8 cellular contexts compared by ENCODE assay signal in genomic region chr1:23979387-23980005, GRCh38. TPM values are rescaled to one million over a fixed set of nuclear protein-coding genes. Genes with fewer than 3 reads are reported as not detected.
A peak's percentile ranks its signal among the peaks of the same experiment; 100 is the strongest.
DNase-seq lines count a peak whose midpoint lies in the region.

No MANE protein-coding gene starts in this region.

- H3K9me3 Mint-ChIP-seq in activated CD4-positive, alpha-beta T cell treated with anti-CD3 and anti-CD28 coated beads, Interleukin-2, amount 10 ng/mL, durations not matched to agents 7 days and 5 days = no peaks in the 10 kb centered on the region
- H3K9me3 Mint-ChIP-seq in activated T-helper 1 cell treated with anti-CD3 and anti-CD28 coated beads, Interleukin-12 subunit alpha, Interleukin-12 subunit beta, Interleukin-2, Interleukin-4 antibody, amounts not matched to agents 30 ng/mL and 10 ng/mL and 1 ng/mL, durations not matched to agents 14 hours and 24 hours and 36 hours = no peaks in the 10 kb centered on the region

- peak overlapping the region; percentile 88 for H3K4me3 Mint-ChIP-seq in activated CD4-positive, alpha-beta T cell treated with anti-CD3 and anti-CD28 coated beads, Interleukin-2, amount 10 ng/mL, durations not matched to agents 7 days and 5 days
- peak overlapping the region; percentile 97 for H3K4me3 Mint-ChIP-seq in activated T-helper 1 cell treated with anti-CD3 and anti-CD28 coated beads, Interleukin-12 subunit alpha, Interleukin-12 subunit beta, Interleukin-2, Interleukin-4 antibody, amounts not matched to agents 30 ng/mL and 10 ng/mL and 1 ng/mL, durations not matched to agents 14 hours and 24 hours and 36 hours

- no peak for DNase-seq in activated CD4-positive, alpha-beta T cell treated with anti-CD3 and anti-CD28 coated beads, Interleukin-2, amount 10 ng/mL, durations not matched to agents 7 days and 5 days
- no peak for DNase-seq in activated CD4-positive, alpha-beta T cell treated with anti-CD3 and anti-CD28 coated beads, Interleukin-2, amount 50 U/mL, for 4 hours
- DNase-seq in activated T-helper 1 cell treated with anti-CD3 and anti-CD28 coated beads, Interleukin-12 subunit alpha, Interleukin-12 subunit beta, Interleukin-2, Interleukin-4 antibody, amounts not matched to agents 30 ng/mL and 10 ng/mL and 1 ng/mL, durations not matched to agents 14 hours and 24 hours and 36 hours (ENCODE audit: low spot score) = no peak
- DNase-seq in iPS-NIHi11 (ENCODE audit: low spot score) (peak; percentile 67), substantia nigra (lab: John Stamatoyannopoulos, UW) (peak in 1 of 49 donors; percentile 83), NCI-H2227 (lab: John Stamatoyannopoulos, UW; ENCODE audit: unreplicated experiment) (no peak), H4 (ENCODE audit: low spot score) (no peak)
- DNase-seq in activated CD8-positive, alpha-beta memory T cell treated with anti-CD3 and anti-CD28 coated beads for 24 hours = no peak

- CTCF ChIA-PET in activated CD4-positive, alpha-beta T cell treated with anti-CD3 and anti-CD28 coated beads, Interleukin-2, amount 10 ng/mL, durations not matched to agents 7 days and 5 days (lab: Charles Lee) = interaction anchor here (1.8 kb wide), 2 partner anchors 18 to 20 kb away, joined by 4 to 9 read pairs; partner anchors contain the start of gene PNRC2

- peaks cover 45% of the 10 kb centered on the region for H3K36me3 Mint-ChIP-seq in activated CD4-positive, alpha-beta T cell treated with anti-CD3 and anti-CD28 coated beads, Interleukin-2, amount 10 ng/mL, durations not matched to agents 7 days and 5 days (ENCODE audit: low read depth)
- peaks cover 38% of the 10 kb centered on the region for H3K36me3 Mint-ChIP-seq in activated T-helper 1 cell treated with anti-CD3 and anti-CD28 coated beads, Interleukin-12 subunit alpha, Interleukin-12 subunit beta, Interleukin-2, Interleukin-4 antibody, amounts not matched to agents 30 ng/mL and 10 ng/mL and 1 ng/mL, durations not matched to agents 14 hours and 24 hours and 36 hours (ENCODE audit: low read depth)

- POLR2A ChIA-PET in activated CD4-positive, alpha-beta T cell treated with anti-CD3 and anti-CD28 coated beads, Interleukin-2, amount 10 ng/mL, durations not matched to agents 7 days and 5 days (lab: Charles Lee) = no interaction called here

- H3K4me1 Mint-ChIP-seq in activated CD4-positive, alpha-beta T cell treated with anti-CD3 and anti-CD28 coated beads, Interleukin-2, amount 10 ng/mL, durations not matched to agents 7 days and 5 days = peaks cover 50% of the 10 kb centered on the region
- H3K4me1 Mint-ChIP-seq in activated T-helper 1 cell treated with anti-CD3 and anti-CD28 coated beads, Interleukin-12 subunit alpha, Interleukin-12 subunit beta, Interleukin-2, Interleukin-4 antibody, amounts not matched to agents 30 ng/mL and 10 ng/mL and 1 ng/mL, durations not matched to agents 14 hours and 24 hours and 36 hours (ENCODE audit: low read depth) = peaks cover 53% of the 10 kb centered on the region

- intact Hi-C loops in activated T-helper 1 cell treated with anti-CD3 and anti-CD28 coated beads, Interleukin-12 subunit alpha, Interleukin-12 subunit beta, Interleukin-2, Interleukin-4 antibody, amounts not matched to agents 30 ng/mL and 10 ng/mL and 1 ng/mL, durations not matched to agents 14 hours and 24 hours and 36 hours (cut with micrococcal nuclease) = loop anchor here (1.0 to 10.0 kb wide), 5 partner anchors 20 to 1525 kb away; partner anchors contain the start of genes NIPAL3, PNRC2, RPL11 and SRRM1

- peak overlapping the region; percentile 92 for H3K27ac ChIP-seq in substantia nigra (ENCODE audit: low read depth, low read length, poor library complexity, severe bottlenecking)

- no peaks in the 10 kb centered on the region for H3K27me3 Mint-ChIP-seq in activated CD4-positive, alpha-beta T cell treated with anti-CD3 and anti-CD28 coated beads, Interleukin-2, amount 10 ng/mL, durations not matched to agents 7 days and 5 days
- H3K27me3 Mint-ChIP-seq in activated T-helper 1 cell treated with anti-CD3 and anti-CD28 coated beads, Interleukin-12 subunit alpha, Interleukin-12 subunit beta, Interleukin-2, Interleukin-4 antibody, amounts not matched to agents 30 ng/mL and 10 ng/mL and 1 ng/mL, durations not matched to agents 14 hours and 24 hours and 36 hours (ENCODE audit: insufficient read depth) = no peaks in the 10 kb centered on the region

- peak overlapping the region; percentile 94 for H3K27ac Mint-ChIP-seq in activated CD4-positive, alpha-beta T cell treated with anti-CD3 and anti-CD28 coated beads, Interleukin-2, amount 10 ng/mL, durations not matched to agents 7 days and 5 days
- H3K27ac Mint-ChIP-seq in activated T-helper 1 cell treated with anti-CD3 and anti-CD28 coated beads, Interleukin-12 subunit alpha, Interleukin-12 subunit beta, Interleukin-2, Interleukin-4 antibody, amounts not matched to agents 30 ng/mL and 10 ng/mL and 1 ng/mL, durations not matched to agents 14 hours and 24 hours and 36 hours = peak overlapping the region; percentile 92

RNA-seq across cellular contexts. Expression of gene SRSF10, which starts 0.6 kb away (rescaled TPM):
- 100 to 1,000 TPM; 217 to 224 TPM for total RNA-seq in activated CD4-positive, alpha-beta T cell treated with anti-CD3 and anti-CD28 coated beads, Interleukin-2, amount 10 ng/mL, durations not matched to agents 7 days and 5 days
- total RNA-seq in activated T-helper 1 cell treated with anti-CD3 and anti-CD28 coated beads, Interleukin-12 subunit alpha, Interleukin-12 subunit beta, Interleukin-2, Interleukin-4 antibody, amounts not matched to agents 30 ng/mL and 10 ng/mL and 1 ng/mL, durations not matched to agents 14 hours and 24 hours and 36 hours = 238 and 243 TPM in 2 replicates
- 80.0 and 83.4 TPM in 2 replicates for total RNA-seq in H4 (2014; rRNA removed; shearing (Covaris generic))

RNA-seq across cellular contexts. Expression of gene PNRC2, which starts 19.9 kb away (rescaled TPM):
- total RNA-seq in activated CD4-positive, alpha-beta T cell treated with anti-CD3 and anti-CD28 coated beads, Interleukin-2, amount 10 ng/mL, durations not matched to agents 7 days and 5 days = 100 to 1,000 TPM; 151 to 186 TPM
- 112 and 134 TPM in 2 replicates for total RNA-seq in activated T-helper 1 cell treated with anti-CD3 and anti-CD28 coated beads, Interleukin-12 subunit alpha, Interleukin-12 subunit beta, Interleukin-2, Interleukin-4 antibody, amounts not matched to agents 30 ng/mL and 10 ng/mL and 1 ng/mL, durations not matched to agents 14 hours and 24 hours and 36 hours
- 73.3 and 85.8 TPM in 2 replicates for total RNA-seq in H4 (2014; rRNA removed; shearing (Covaris generic))
